Comparison of ENCODE assay signal across 1 cellular context in genomic region chr4:115454228-115454627, GRCh38.
TF ChIP-seq lines count a peak whose summit lies in the region.

No MANE protein-coding gene starts in this region.

TF ChIP-seq in H1, 55 proteins besides CTCF, POLR2A, EP300 and RAD21 (continued from another document):
- no peak for TF ChIP-seq BACH1 (IDR thresholded peaks at IDR 0.05; ENCODE audit: low read length)
- TF ChIP-seq SP4 (IDR thresholded peaks at IDR 0.05; ENCODE audit: low read length) = no peak
- TF ChIP-seq KDM4A (IDR thresholded peaks at IDR 0.05; ENCODE audit: low read depth, low read length, severe bottlenecking) = no peak
- no peak for TF ChIP-seq SIRT6 (IDR thresholded peaks at IDR 0.05; ENCODE audit: low read length)
- TF ChIP-seq GTF2F1 (IDR thresholded peaks at IDR 0.05; ENCODE audit: borderline replicate concordance, low read depth, low read length) = no peak
- no peak for TF ChIP-seq CTBP2 (IDR thresholded peaks at IDR 0.05; ENCODE audit: borderline replicate concordance, insufficient read depth, insufficient read length, low read length)
- TF ChIP-seq ATF3 (IDR thresholded peaks at IDR 0.05; ENCODE audit: insufficient read depth, low read depth, low read length) = no peak
- TF ChIP-seq SUZ12 (IDR thresholded peaks at IDR 0.05; ENCODE audit: low read length) = no peak
- TF ChIP-seq KDM5A (IDR thresholded peaks at IDR 0.05; ENCODE audit: low read length) = no peak
- TF ChIP-seq TAF1 (IDR thresholded peaks at IDR 0.05; ENCODE audit: low read depth, low read length) = no peak
- no peak for TF ChIP-seq EZH2 (IDR thresholded peaks at IDR 0.05; ENCODE audit: low read depth, low read length, severe bottlenecking)
- TF ChIP-seq RBBP5 (IDR thresholded peaks at IDR 0.05; ENCODE audit: borderline replicate concordance, low read depth, low read length) = no peak
